ENCODE assay signal across 8 cellular contexts in genomic region chr15:50355980-50356379, GRCh38. TPM values are rescaled to one million over a fixed set of nuclear protein-coding genes. Genes with fewer than 3 reads are reported as not detected.
DNase-seq lines count a peak whose midpoint lies in the region; ATAC-seq, FAIRE-seq and TF ChIP-seq lines count a peak whose summit lies in the region.

No MANE protein-coding gene starts in this region.

- no peak overlapping the region for H3K23ac ChIP-seq in H1 (ENCODE audit: insufficient read length)

- H2AK5ac ChIP-seq in H1 (ENCODE audit: low read depth, low read length), result no peak overlapping the region

- no peak for DNase-seq in CD4-positive, alpha-beta T cell
- DNase-seq in MG63 (no peak), H1 (ENCODE audit: low read depth in 1 of 2, low spot score in 2 of 2) (no peak), pons (ENCODE audit: low spot score) (no peak), mesenteric fat pad (ENCODE audit: low spot score) (no peak)
- no peak for DNase-seq in stimulated activated CD4-positive, alpha-beta T cell treated with anti-CD3 and anti-CD28 coated beads, Interleukin-12 subunit alpha, Interleukin-12 subunit beta, amount 100 ng/mL, for 4 hours
- DNase-seq in activated CD4-positive, alpha-beta T cell treated with anti-CD3 and anti-CD28 coated beads, Interleukin-2, amount 50 U/mL, for 4 hours, result no peak

- H3K14ac ChIP-seq in H1 (ENCODE audit: insufficient read length), result no peak overlapping the region

- H3K9me2 ChIP-seq in neural cell (ENCODE audit: insufficient read depth, low read length), result no peaks in the 10 kb centered on the region

- TF ChIP-seq CTCF in CD4-positive, alpha-beta T cell (IDR thresholded peaks at IDR 0.05), result no peak
- no peak for TF ChIP-seq CTCF in H1 (IDR thresholded peaks at IDR 0.05; ENCODE audit: control extremely low read depth in 1 of 3, insufficient read depth in 1 of 3, low read depth in 1 of 3, low read length in 3 of 3)
- no peak for TF ChIP-seq CTCF in neural cell (IDR thresholded peaks at IDR 0.05; ENCODE audit: poor library complexity, severe bottlenecking)

- no peak overlapping the region; the same call in none of the 2 replicates for H2BK5ac ChIP-seq in H1 (ENCODE audit: low read depth, low read length)

- TF ChIP-seq POLR2A in H1 (IDR thresholded peaks at IDR 0.05; ENCODE audit: control extremely low read depth in 1 of 2, low read depth in 2 of 2, low read length in 2 of 2), result no peak

- peak overlapping the region; percentile 97 for H3K4me3 Mint-ChIP-seq in CD4-positive, alpha-beta T cell

- peak overlapping the region; percentile 100 for H3K27ac ChIP-seq in CD4-positive, alpha-beta T cell (ENCODE audit: low read depth, low read length)
- H3K27ac ChIP-seq in H1 (ENCODE audit: low read depth, low read length) (peak overlapping the region; percentile 99), neural cell (ENCODE audit: low read length) (peak overlapping the region; percentile 100)

- peaks cover 67% of the 10 kb centered on the region for H3K36me3 Mint-ChIP-seq in CD4-positive, alpha-beta T cell (ENCODE audit: low read depth)

- no peaks in the 10 kb centered on the region for H3K9me3 ChIP-seq in CD4-positive, alpha-beta T cell (ENCODE audit: control insufficient read depth, low read length)
- H3K9me3 ChIP-seq in MG63, result no peaks in the 10 kb centered on the region
- no peaks in the 10 kb centered on the region for H3K9me3 ChIP-seq in H1 (ENCODE audit: insufficient read depth in 2 of 2, low read depth in 1 of 2, low read length in 1 of 2)
- H3K9me3 ChIP-seq in neural cell (ENCODE audit: low read length), result no peaks in the 10 kb centered on the region

- no peak overlapping the region for H4K5ac ChIP-seq in H1 (ENCODE audit: insufficient read length, low read depth, low read length)

- H3K4me3 ChIP-seq in MG63 (peak overlapping the region; percentile 84), H1 (ENCODE audit: extremely low read depth in 1 of 4, insufficient read depth in 2 of 4, low read depth in 3 of 4, low read length in 4 of 4) (peak overlapping the region; percentile 86 to 95 (median 92)), neural cell (ENCODE audit: low read length) (peak overlapping the region; percentile 78)

- no peak overlapping the region for H4K91ac ChIP-seq in H1 (replicated peaks; ENCODE audit: insufficient read length, low read length)

- H3K27me3 ChIP-seq in CD4-positive, alpha-beta T cell (ENCODE audit: control insufficient read depth, insufficient read depth, low read length), result no peaks in the 10 kb centered on the region
- H3K27me3 ChIP-seq in MG63, result no peaks in the 10 kb centered on the region
- H3K27me3 ChIP-seq in H1 (replicated peaks in 1 of 4; ENCODE audit: control insufficient read depth in 3 of 4, extremely low read depth in 1 of 4, insufficient read depth in 3 of 4, low read length in 3 of 4), result no peaks in the 10 kb centered on the region
- no peaks in the 10 kb centered on the region for H3K27me3 ChIP-seq in neural cell (ENCODE audit: insufficient read depth, low read depth, low read length)

- 0 out of 2 replicates have a peak, but pooled peaks cover 2% of the 10 kb centered on the region for H3K23me2 ChIP-seq in H1 (ENCODE audit: low read depth, low read length)

- peaks cover 0 to 5% (median under 1%) of the 10 kb centered on the region in 4 experiments; a peak in 3 of 7 replicates for H3K4me1 ChIP-seq in H1 (replicated peaks in 1 of 4; ENCODE audit: control insufficient read depth in 3 of 4, insufficient read depth in 4 of 4, low read length in 3 of 4)

- TF ChIP-seq RAD21 in H1 (IDR thresholded peaks at IDR 0.05 in 1 of 2, conservative IDR thresholded peaks at IDR 0.05 in 1 of 2; ENCODE audit: low read depth in 2 of 2, low read length in 2 of 2) (no peak), neural cell (conservative IDR thresholded peaks at IDR 0.05) (no peak)

- no peak overlapping the region for H2AFZ ChIP-seq in H1 (ENCODE audit: low read length)
- peak overlapping the region; percentile 97 for H2AFZ ChIP-seq in neural cell (ENCODE audit: low read depth, low read length)

- intact Hi-C loops in CD4-positive, alpha-beta T cell (cut with DNase I, micrococcal nuclease), result loop anchor here (2.0 to 10.0 kb wide), 5 partner anchors 551 to 1541 kb away; partner anchors contain the start of genes CEP152 (in 1 of the 2), GALK2 (in 1 of the 2) and SECISBP2L (in 1 of the 2)

- H3K9ac ChIP-seq in H1 (replicated peaks in 1 of 4; ENCODE audit: extremely low read depth in 1 of 4, low read depth in 3 of 4, low read length in 3 of 4) (peak overlapping the region; percentile 92 to 100 (median 98)), neural cell (ENCODE audit: low read length) (peak overlapping the region; percentile 99)

- peak overlapping the region; percentile 73 for H3K56ac ChIP-seq in H1 (replicated peaks; ENCODE audit: insufficient read length, low read depth, low read length)

- H3K4me2 ChIP-seq in H1 (ENCODE audit: insufficient read depth in 1 of 2, low read depth in 2 of 2, low read length in 2 of 2) (peak overlapping the region; percentile 79), neural cell (ENCODE audit: low read length) (peak overlapping the region; percentile 94)

- CTCF ChIA-PET in CD4-positive, alpha-beta T cell (lab: Charles Lee), result no interaction called here
- CTCF ChIA-PET in H1 (lab: Charles Lee; ENCODE audit: partially characterized antibody), result interaction anchor here (0.7 to 1.1 kb wide), 2 partner anchors 151 to 964 kb away, joined by 3 to 4 read pairs; no protein-coding TSS in a partner anchor

- no peaks in the 10 kb centered on the region for H3K9me3 Mint-ChIP-seq in CD4-positive, alpha-beta T cell

- H4K20me1 ChIP-seq in H1 (replicated peaks in 1 of 2; ENCODE audit: control insufficient read depth in 1 of 2, insufficient read depth in 2 of 2, low read length in 2 of 2) (peaks cover 0 to 4% of the 10 kb centered on the region in 2 experiments), neural cell (ENCODE audit: insufficient read depth) (no peaks in the 10 kb centered on the region)

- no peak overlapping the region for H4K8ac ChIP-seq in H1 (ENCODE audit: extremely low read depth, insufficient read depth, low read length)

- H3K27ac Mint-ChIP-seq in CD4-positive, alpha-beta T cell, result peak overlapping the region; percentile 100

- TF ChIP-seq EP300 in H1 (IDR thresholded peaks at IDR 0.05; ENCODE audit: borderline replicate concordance in 1 of 2, low read depth in 2 of 2, low read length in 2 of 2), result no peak
- TF ChIP-seq EP300 in neural cell (conservative IDR thresholded peaks at IDR 0.05; ENCODE audit: poor library complexity, severe bottlenecking), result no peak

- no peak for FAIRE-seq in H1 (lab: Jason Lieb, UNC)

- 6% methylated on average over 2 of the region's 2 CpGs; no CpG with 5 or more reads in 1 of the 2 experiments for WGBS in H1 (ENCODE audit: extremely low coverage in 1 of 2, insufficient coverage in 1 of 2, insufficient read length in 1 of 2, insufficient replicate concordance in 2 of 2, low coverage in 1 of 2, low lambda C conversion rate in 2 of 2, missing lambda C conversion rate in 1 of 2), 2 experiments

- H3K79me1 ChIP-seq in H1 (ENCODE audit: low read depth, low read length), result peaks cover 3% of the 10 kb centered on the region; the same call in 1 of the 2 replicates

- peaks cover 66% of the 10 kb centered on the region for H3K36me3 ChIP-seq in MG63
- peaks cover 0 to 20% (median 3%) of the 10 kb centered on the region in 4 experiments; a peak in 4 of 8 replicates for H3K36me3 ChIP-seq in H1 (ENCODE audit: control insufficient read depth in 2 of 4, insufficient read depth in 4 of 4, low read length in 3 of 4)
- H3K36me3 ChIP-seq in neural cell (ENCODE audit: insufficient read depth, low read length), result peaks cover 9% of the 10 kb centered on the region

- H2BK12ac ChIP-seq in H1 (ENCODE audit: low read depth, low read length), result no peak overlapping the region; the same call in 1 of the 2 replicates

- no peak overlapping the region for H3K4ac ChIP-seq in H1 (replicated peaks; ENCODE audit: insufficient read length, low read depth, low read length)

- H2BK15ac ChIP-seq in H1 (ENCODE audit: low read length), result no peak overlapping the region

- H3K79me2 ChIP-seq in H1 (ENCODE audit: control insufficient read depth in 1 of 2, insufficient read depth in 2 of 2, low read length in 2 of 2), result peaks cover 30 to 67% of the 10 kb centered on the region in 2 experiments
- peaks cover 59% of the 10 kb centered on the region for H3K79me2 ChIP-seq in neural cell (replicated peaks; ENCODE audit: insufficient read depth, low read length)

- peak overlapping the region; percentile 98; the same call in 1 of the 2 replicates for H3K18ac ChIP-seq in H1 (ENCODE audit: extremely low read depth, low read length)

- peaks cover 66% of the 10 kb centered on the region for H3K4me1 Mint-ChIP-seq in CD4-positive, alpha-beta T cell (ENCODE audit: low read depth)

- ATAC-seq in CD4-positive, alpha-beta T cell (ENCODE audit: poor library complexity), result no peak

- POLR2A ChIA-PET in CD4-positive, alpha-beta T cell (lab: Charles Lee), result interaction anchor here (0.6 to 7.2 kb wide), 33 partner anchors 7 to 1879 kb away, joined by 3 to 132 read pairs (median 6); partner anchors contain the start of genes AP4E1, CEP152, COPS2 and DTWD1
- POLR2A ChIA-PET in H1 (lab: Charles Lee; ENCODE audit: partially characterized antibody), result interaction anchor here (0.8 to 5.0 kb wide), 24 partner anchors 7 to 1273 kb away, joined by 3 to 34 read pairs (median 4); partner anchors contain the start of genes TRPM7 and USP8

- peaks cover 19% of the 10 kb centered on the region for H3K27me3 Mint-ChIP-seq in CD4-positive, alpha-beta T cell

- H2BK120ac ChIP-seq in H1 (replicated peaks; ENCODE audit: low read depth, low read length), result no peak overlapping the region

- H3F3A ChIP-seq in neural cell (ENCODE audit: insufficient read depth, low read length, poor library complexity, severe bottlenecking), result peaks cover 7% of the 10 kb centered on the region

- no peak overlapping the region for H2BK20ac ChIP-seq in H1 (ENCODE audit: low read length)

TF ChIP-seq in H1, 55 proteins besides CTCF, POLR2A, EP300 and RAD21 (continues in another document):
- TF ChIP-seq GABPA (IDR thresholded peaks at IDR 0.05; ENCODE audit: borderline replicate concordance, insufficient read depth, low read length), result no peak

RNA-seq across cellular contexts. Expression of gene GABPB1, which starts 1.0 kb away (rescaled TPM):
- total RNA-seq in CD4-positive, alpha-beta T cell, result 10 to 100 TPM; 25.7 to 27.1 TPM
- total RNA-seq in MG63 (2014; rRNA removed; shearing (Covaris generic); ENCODE audit: low replicate concordance), result 31.2 and 46.1 TPM in 2 replicates
- total RNA-seq in H1 (2021; fragmentation: NEBNext Ultra II Directional; extraction: Animal tissue kit (Norgen Biotek cat#: 25700)), result 32.3 and 34.3 TPM in 2 replicates
- polyA plus RNA-seq in H1 (2011; rRNA removed) (21.1 and 24.5 TPM in 2 replicates), neural cell (20.6 and 34.1 TPM in 2 replicates)
- polyA plus RNA-seq in H1 (2011; cell fraction: cytosol; rRNA removed), result 26.4 TPM
- 17.3 TPM for polyA plus RNA-seq in H1 (2011; cell fraction: nucleus; rRNA removed)
- polyA plus RNA-seq in H1 (2012, experiment 1 of 2), result 20.5 to 25.8 TPM (median 22.0 TPM) in 4 replicates
- polyA plus RNA-seq in H1 (2012, experiment 2 of 2), result 2.0 TPM
- 18.2 TPM for polyA plus RNA-seq in H1 (2013, experiment 1 of 2)
- polyA plus RNA-seq in H1 (2013, experiment 2 of 2), result 17.7 TPM
- polyA minus RNA-seq in H1 (2011; rRNA and poly(A)+ RNA removed), result 53.2 and 62.8 TPM in 2 replicates
- 24.5 TPM for polyA minus RNA-seq in H1 (2011; cell fraction: cytosol; rRNA and poly(A)+ RNA removed)
- polyA minus RNA-seq in H1 (2011; cell fraction: nucleus; rRNA and poly(A)+ RNA removed), result 25.4 TPM
- 49.4 and 56.8 TPM in 2 replicates for polyA minus RNA-seq in neural cell
- 22.0 TPM for total RNA-seq in mesenteric fat pad
